ENCODE assay signal across 8 cellular contexts in genomic region chr2:85648619-85649018, GRCh38. TPM values are rescaled to one million over a fixed set of nuclear protein-coding genes. Genes with fewer than 3 reads are reported as not detected.
A peak's percentile ranks its signal among the peaks of the same experiment; 100 is the strongest.
DNase-seq lines count a peak whose midpoint lies in the region; ATAC-seq and TF ChIP-seq lines count a peak whose summit lies in the region.
"Had no signal": no experiment of that assay in that cellular context is flagged by ENCODE, and none has a peak within 500 bp of the region (broad histone marks: within the 10 kb centered on the region; RNA-seq: fewer than 3 reads in every experiment).

No MANE protein-coding gene starts in this region.

- no peaks in the 10 kb centered on the region for H3K9me3 ChIP-seq in left lung
- H3K9me3 ChIP-seq: pancreas had no signal

- H3K27ac Mint-ChIP-seq in activated B cell treated with CpG ODN at 0.5 μM for 24 hours = no peak overlapping the region

- H3K27me3 Mint-ChIP-seq in activated B cell treated with CpG ODN at 0.5 μM for 24 hours = no peaks in the 10 kb centered on the region

- H3K27me3 ChIP-seq in left lung = no peaks in the 10 kb centered on the region
- H3K27me3 ChIP-seq: pancreas had no signal

- DNase-seq in EH (ENCODE audit: low read depth) = peak; percentile 74
- no peak for DNase-seq in activated B cell treated with CpG ODN at 0.5 μM for 24 hours
- DNase-seq in left lung = no peak
- DNase-seq in SHP77 treated with DMSO at 0.1 percent for 48 hours (lab: John Stamatoyannopoulos, UW) = no peak
- DNase-seq: pancreas had no signal

- intact Hi-C loops in activated B cell treated with CpG ODN at 0.5 μM for 24 hours (cut with micrococcal nuclease) = loop anchor here (1.0 kb wide), 3 partner anchors 11 to 64 kb away; partner anchors contain the start of gene VAMP5
- intact Hi-C loops in left lung (cut with DNase I) = no loop called here

- H3K4me1 Mint-ChIP-seq in activated B cell treated with CpG ODN at 0.5 μM for 24 hours = peaks cover 24% of the 10 kb centered on the region

- H3K36me3 Mint-ChIP-seq in activated B cell treated with CpG ODN at 0.5 μM for 24 hours (ENCODE audit: low read depth) = peaks cover 86% of the 10 kb centered on the region

- H3K36me3 ChIP-seq in left lung = peaks cover 0 to 93% of the 10 kb centered on the region in 2 donors

- peak overlapping the region; percentile 25 to 62 for H3K27ac ChIP-seq in left lung
- H3K27ac ChIP-seq: pancreas had no signal

- H3K4me3 Mint-ChIP-seq in activated B cell treated with CpG ODN at 0.5 μM for 24 hours = no peak overlapping the region

- H3K4me1 ChIP-seq in left lung = peaks cover 16 to 23% of the 10 kb centered on the region in 2 donors
- H3K4me1 ChIP-seq: pancreas had no signal

- H3K4me3 ChIP-seq in left lung = no peak overlapping the region
- H3K4me3 ChIP-seq: pancreas had no signal

- POLR2A ChIA-PET in activated B cell treated with CpG ODN at 0.5 μM for 24 hours (lab: Charles Lee) = interaction anchor here (1.0 to 1.1 kb wide), 2 partner anchors 58 to 457 kb away, joined by 3 read pairs; partner anchors contain the start of genes POLR1A and PTCD3

- CTCF ChIA-PET in activated B cell treated with CpG ODN at 0.5 μM for 24 hours (lab: Charles Lee) = interaction anchor here (0.6 to 2.3 kb wide), 5 partner anchors 11 to 165 kb away, joined by 3 to 16 read pairs (median 3); no protein-coding TSS in a partner anchor

- peak; percentile 31 for ATAC-seq in HG03135 (IDR thresholded peaks at IDR 0.05; ENCODE audit: unreplicated experiment)
- peak; percentile 33 for ATAC-seq in activated B cell treated with CpG ODN at 0.5 μM for 24 hours (ENCODE audit: low read depth)
- peak; percentile 27 for ATAC-seq in left lung
- no peak for ATAC-seq in GM21723 (IDR thresholded peaks at IDR 0.05; ENCODE audit: unreplicated experiment)
- no peak for ATAC-seq in HG02798 (IDR thresholded peaks at IDR 0.05; ENCODE audit: poor library complexity, unreplicated experiment)

- H3K9me3 Mint-ChIP-seq in activated B cell treated with CpG ODN at 0.5 μM for 24 hours = no peaks in the 10 kb centered on the region

- TF ChIP-seq CTCF in activated B cell treated with CpG ODN at 0.5 μM for 24 hours (IDR thresholded peaks at IDR 0.05) = no peak
- peak in 1 of 2 donors; percentile 25 for TF ChIP-seq CTCF in left lung (IDR thresholded peaks at IDR 0.05)

RNA-seq across cellular contexts. Expression of gene SFTPB, which starts 19.4 kb away (rescaled TPM):
- total RNA-seq in activated B cell treated with CpG ODN at 0.5 μM for 24 hours (0.05 TPM in 1 of 2 replicates, not detected in the other), left lung (over 10,000 TPM; 11,570 to 18,328 TPM)

RNA-seq across cellular contexts. Expression of gene USP39, which starts 32.6 kb away (rescaled TPM):
- total RNA-seq in activated B cell treated with CpG ODN at 0.5 μM for 24 hours = 57.8 and 64.1 TPM in 2 replicates
- 10 to 100 TPM; 44.5 to 45.5 TPM for total RNA-seq in left lung

RNA-seq across cellular contexts. Expression of gene C2orf68, which starts 36.8 kb away (rescaled TPM):
- total RNA-seq in activated B cell treated with CpG ODN at 0.5 μM for 24 hours (49.7 and 61.5 TPM in 2 replicates), left lung (10 to 100 TPM; 37.0 to 42.5 TPM)

RNA-seq across cellular contexts. Expression of gene GNLY, which starts 45.5 kb away (rescaled TPM):
- total RNA-seq in activated B cell treated with CpG ODN at 0.5 μM for 24 hours (1.8 and 2.3 TPM in 2 replicates), left lung (10 to 100 TPM in 1 of 2 donors, 1 to 10 TPM in 1; 9.2 to 10.5 TPM)

RNA-seq across cellular contexts. Expression of gene TMEM150A, which starts 46.1 kb away (rescaled TPM):
- total RNA-seq in activated B cell treated with CpG ODN at 0.5 μM for 24 hours (13.2 and 15.0 TPM in 2 replicates), left lung (10 to 100 TPM; 28.2 to 39.6 TPM)

Comparison
In these comparisons a context has a peak if more than half of its experiments do, and no peak if none do; other contexts are left out.
1. ATAC-seq: peak in HG03135 (single experiment), activated B cell treated with CpG ODN at 0.5 μM for 24 hours (single experiment) and left lung (single experiment); none in GM21723 (single experiment) and HG02798 (single experiment).
2. RNA of gene SFTPB, which starts 19.4 kb away (total RNA-seq): 11,570 to 18,328 TPM in left lung; 0.05 TPM in activated B cell treated with CpG ODN at 0.5 μM for 24 hours; every median in the first group is over 1,000 times any median in the second.